ENCODE assay signal across 33 cellular contexts in genomic region chr1:153361129-153362109, GRCh38. TPM values are rescaled to one million over a fixed set of nuclear protein-coding genes. Genes with fewer than 3 reads are reported as not detected.
A peak's percentile ranks its signal among the peaks of the same experiment; 100 is the strongest.
DNase-seq lines count a peak whose midpoint lies in the region; ATAC-seq and TF ChIP-seq lines count a peak whose summit lies in the region.
"Had no signal": no experiment of that assay in that cellular context is flagged by ENCODE, and none has a peak within 500 bp of the region (broad histone marks: within the 10 kb centered on the region; RNA-seq: fewer than 3 reads in every experiment).

No MANE protein-coding gene starts in this region.

- peaks cover 0 to 18% (median 0%) of the 10 kb centered on the region in 11 experiments; a peak in 2 of 22 replicates for H3K9me3 ChIP-seq in BLaER1 treated with 17β-estradiol and CSF1 and Interleukin-3, amounts not matched to agents 10 nM and 100 nM (replicated peaks in 1 of 11)
- H3K9me3 ChIP-seq in Panc1 (ENCODE audit: control insufficient read depth, insufficient read depth, low read depth, low read length) (no peaks in the 10 kb centered on the region), uterus (no peaks in the 10 kb centered on the region)
- H3K9me3 ChIP-seq: SJCRH30, testis had no signal

- H3K4me1 ChIP-seq in BLaER1 treated with 17β-estradiol and CSF1 and Interleukin-3, amounts not matched to agents 10 nM and 100 nM = peaks cover 13 to 100% (median 71%) of the 10 kb centered on the region in 10 experiments
- H3K4me1 ChIP-seq in Panc1 (ENCODE audit: control insufficient read depth, insufficient read depth, low read length) (no peaks in the 10 kb centered on the region), uterus (no peaks in the 10 kb centered on the region)
- H3K4me1 ChIP-seq: SJCRH30, testis had no signal

- no peaks in the 10 kb centered on the region for H3K4me1 Mint-ChIP-seq in neural crest cell

- peaks cover 0 to 7% (median 0%) of the 10 kb centered on the region in 11 experiments; a peak in 2 of 22 replicates for H4K20me1 ChIP-seq in BLaER1 treated with 17β-estradiol and CSF1 and Interleukin-3, amounts not matched to agents 10 nM and 100 nM

- in situ Hi-C loops in Panc1 (cut with HindIII; ENCODE audit: low pct_unique_long_range_greater_than_20kb, low sequenced_read_pairs) = loop anchor here (25.0 kb wide), 1 partner anchor 251 kb away; the partner anchor contains the start of genes S100A14 and S100A16

- peak overlapping the region in 3 of 10 experiments; percentile 67 to 76 (median 74); a peak in 4 of 20 replicates for H3K4me3 ChIP-seq in BLaER1 treated with 17β-estradiol and CSF1 and Interleukin-3, amounts not matched to agents 10 nM and 100 nM
- no peak overlapping the region for H3K4me3 ChIP-seq in Panc1 (ENCODE audit: low read depth in 2 of 2, low read length in 2 of 2)
- H3K4me3 ChIP-seq in epithelial cell of esophagus (ENCODE audit: low read length) = no peak overlapping the region
- no peak overlapping the region for H3K4me3 ChIP-seq in uterus
- H3K4me3 ChIP-seq: GM23248, SJCRH30, testis had no signal

- H3K9ac ChIP-seq in BLaER1 treated with 17β-estradiol and CSF1 and Interleukin-3, amounts not matched to agents 10 nM and 100 nM = peak overlapping the region in 6 of 11 experiments; percentile 85 to 94 (median 92); a peak in 12 of 22 replicates
- H3K9ac ChIP-seq: GM23248 had no signal

- peak overlapping the region in 6 of 11 experiments; percentile 86 to 99 (median 97); a peak in 12 of 22 replicates for H3K4me2 ChIP-seq in BLaER1 treated with 17β-estradiol and CSF1 and Interleukin-3, amounts not matched to agents 10 nM and 100 nM

- TF ChIP-seq CTCF in Panc1 (IDR thresholded peaks at IDR 0.05) (no peak), epithelial cell of esophagus (IDR thresholded peaks at IDR 0.05; ENCODE audit: insufficient read depth, low read depth, low read length, missing control alignments) (no peak), neural crest cell (conservative IDR thresholded peaks at IDR 0.05) (no peak), uterus (IDR thresholded peaks at IDR 0.05) (no peak)

- no peaks in the 10 kb centered on the region for H3K9me3 Mint-ChIP-seq in neural crest cell
- H3K9me3 Mint-ChIP-seq: activated naive CD4-positive, alpha-beta T cell treated with anti-CD3 and anti-CD28 coated beads, Interleukin-2, amount 50 U/mL, for 72 hours; CD8-positive, alpha-beta memory T cell; natural killer cell treated with Interleukin-12 subunit alpha and Interleukin-12 subunit beta and Interleukin-15 and Interleukin-18, amount 100 ng/mL, for 72 hours had no signal

- POLR2A ChIA-PET in Panc1 (lab: Charles Lee) = no interaction called here

- no TSS peak for BruUV-seq in Panc1 (replicated peaks; lab: Mats Ljungman, UMichigan)

- no peak overlapping the region for H3K4me3 Mint-ChIP-seq in neural crest cell
- H3K4me3 Mint-ChIP-seq: activated CD4-positive, alpha-beta T cell treated with anti-CD3 and anti-CD28 coated beads for 36 hours; activated CD8-positive, alpha-beta T cell treated with anti-CD3 and anti-CD28 coated beads, Interleukin-2, amount 10 ng/mL, durations not matched to agents 7 days and 5 days; CD8-positive, alpha-beta memory T cell; natural killer cell treated with Interleukin-12 subunit alpha and Interleukin-12 subunit beta and Interleukin-15 and Interleukin-18, amount 100 ng/mL, for 72 hours had no signal

- ATAC-seq in Panc1 = 0 out of 2 replicates have a peak, but pooled peaks have one; percentile 19
- no peak for ATAC-seq in GM18498 (IDR thresholded peaks at IDR 0.05; ENCODE audit: unreplicated experiment)
- ATAC-seq: activated CD4-positive, alpha-beta T cell treated with anti-CD3 and anti-CD28 coated beads for 36 hours; activated CD8-positive, alpha-beta T cell treated with anti-CD3 and anti-CD28 coated beads, Interleukin-2, amount 10 ng/mL, durations not matched to agents 7 days and 5 days; activated naive CD4-positive, alpha-beta T cell treated with anti-CD3 and anti-CD28 coated beads, Interleukin-2, amount 50 U/mL, for 72 hours; HepG2; natural killer cell treated with Interleukin-12 subunit alpha and Interleukin-12 subunit beta and Interleukin-15 and Interleukin-18, amount 100 ng/mL, for 72 hours; stimulated activated naive CD8-positive, alpha-beta T cell treated with anti-CD3 and anti-CD28 coated beads, Interleukin-15, Interleukin-2, amounts not matched to agents 100 U/mL and 50 U/mL, for 24 hours had no signal

- DNase-seq in Panc1 (ENCODE audit: low read depth, low spot score) (no peak), epithelial cell of esophagus (ENCODE audit: low read depth) (peak; percentile 68), neural crest cell (ENCODE audit: low read depth, low spot score) (no peak), globus pallidus (ENCODE audit: low spot score) (no peak), uterus (no peak), NCI-H146 treated with DMSO at 0.1 percent for 48 hours (lab: John Stamatoyannopoulos, UW; ENCODE audit: unreplicated experiment) (no peak)
- DNase-seq: activated CD4-positive, alpha-beta T cell treated with anti-CD3 and anti-CD28 coated beads for 36 hours; activated CD8-positive, alpha-beta T cell treated with anti-CD3 and anti-CD28 coated beads, Interleukin-2, amount 10 ng/mL, durations not matched to agents 7 days and 5 days; activated T-cell treated with anti-CD3 and anti-CD28 coated beads for 4 hours; AML-193; aorta; CD8-positive, alpha-beta memory T cell; EL; GM23248; kidney; NCI-H1417; NCI-H2081; NCI-H226; SJCRH30; stimulated activated naive CD8-positive, alpha-beta T cell treated with anti-CD3 and anti-CD28 coated beads, Interleukin-15, Interleukin-2, amounts not matched to agents 100 U/mL and 50 U/mL, for 24 hours; SW 1271; T-helper 9 cell; testis had no signal

- H3K27ac ChIP-seq in BLaER1 treated with 17β-estradiol and CSF1 and Interleukin-3, amounts not matched to agents 10 nM and 100 nM = peak overlapping the region in 10 of 11 experiments; percentile 12 to 98 (median 92); a peak in 19 of 22 replicates
- H3K27ac ChIP-seq in Panc1 (ENCODE audit: low read length) (no peak overlapping the region), uterus (no peak overlapping the region)
- H3K27ac ChIP-seq: GM23248, SJCRH30, testis had no signal

- intact Hi-C loops in Panc1 (cut with micrococcal nuclease; ENCODE audit: unreplicated experiment) (no loop called here), uterus (cut with DNase I; ENCODE audit: low total_unique reads) (no loop called here)

- H3K36me3 Mint-ChIP-seq in neural crest cell (ENCODE audit: low read depth) = no peaks in the 10 kb centered on the region
- H3K36me3 Mint-ChIP-seq: activated naive CD4-positive, alpha-beta T cell treated with anti-CD3 and anti-CD28 coated beads, Interleukin-2, amount 50 U/mL, for 72 hours; CD8-positive, alpha-beta memory T cell; natural killer cell treated with Interleukin-12 subunit alpha and Interleukin-12 subunit beta and Interleukin-15 and Interleukin-18, amount 100 ng/mL, for 72 hours had no signal

- peaks cover 41% of the 10 kb centered on the region for H3K27me3 Mint-ChIP-seq in neural crest cell (ENCODE audit: low read depth)

- H3K36me3 ChIP-seq in BLaER1 treated with 17β-estradiol and CSF1 and Interleukin-3, amounts not matched to agents 10 nM and 100 nM = peaks cover 0 to 30% (median 10%) of the 10 kb centered on the region in 11 experiments; a peak in 12 of 22 replicates
- H3K36me3 ChIP-seq in Panc1 (ENCODE audit: control insufficient read depth, insufficient read depth, low read length) (no peaks in the 10 kb centered on the region), uterus (no peaks in the 10 kb centered on the region)
- H3K36me3 ChIP-seq: SJCRH30 had no signal

- CTCF ChIA-PET in Panc1 (lab: Charles Lee) = no interaction called here

- peak overlapping the region; percentile 21 for H3K27ac Mint-ChIP-seq in neural crest cell (ENCODE audit: unreplicated experiment)
- H3K27ac Mint-ChIP-seq: activated CD4-positive, alpha-beta T cell treated with anti-CD3 and anti-CD28 coated beads for 36 hours; activated CD8-positive, alpha-beta T cell treated with anti-CD3 and anti-CD28 coated beads, Interleukin-2, amount 10 ng/mL, durations not matched to agents 7 days and 5 days; natural killer cell treated with Interleukin-12 subunit alpha and Interleukin-12 subunit beta and Interleukin-15 and Interleukin-18, amount 100 ng/mL, for 72 hours had no signal

- TF ChIP-seq POLR2A in uterus (IDR thresholded peaks at IDR 0.05) = no peak

- H3K27me3 ChIP-seq in BLaER1 treated with 17β-estradiol and CSF1 and Interleukin-3, amounts not matched to agents 10 nM and 100 nM = no peaks in the 10 kb centered on the region
- H3K27me3 ChIP-seq in Panc1 (ENCODE audit: control insufficient read depth, insufficient read depth, low read length) (no peaks in the 10 kb centered on the region), uterus (no peaks in the 10 kb centered on the region)
- H3K27me3 ChIP-seq: SJCRH30, testis had no signal

RNA-seq across cellular contexts. Expression of gene S100A9, which starts 3.8 kb away (rescaled TPM):
- total RNA-seq in Panc1 (2021; ENCODE audit: unreplicated experiment) (0.44 TPM), neural crest cell (not detected in 2 replicates), uterus (100 to 1,000 TPM in 1 of 4 donors, 10 to 100 TPM in 3; 33.4 to 175 (median 54.0) TPM)
- not detected for polyA plus RNA-seq in Panc1 (2012; ENCODE audit: insufficient read length)
- total RNA-seq: A673; activated CD4-positive, alpha-beta T cell treated with anti-CD3 and anti-CD28 coated beads for 36 hours; activated CD8-positive, alpha-beta T cell treated with anti-CD3 and anti-CD28 coated beads, Interleukin-2, amount 10 ng/mL, durations not matched to agents 7 days and 5 days; GM23248; osteocyte; SJCRH30 had no signal
- polyA plus RNA-seq: GM23248 had no signal

RNA-seq across cellular contexts. Expression of gene PGLYRP4, which starts 12.8 kb away (rescaled TPM):
- total RNA-seq in Panc1 (2021; ENCODE audit: unreplicated experiment) (not detected), neural crest cell (not detected in 2 replicates), uterus (not detected)
- not detected for polyA plus RNA-seq in Panc1 (2012; ENCODE audit: insufficient read length)
- total RNA-seq: A673; activated CD8-positive, alpha-beta T cell treated with anti-CD3 and anti-CD28 coated beads, Interleukin-2, amount 10 ng/mL, durations not matched to agents 7 days and 5 days; activated naive CD4-positive, alpha-beta T cell treated with anti-CD3 and anti-CD28 coated beads, Interleukin-2, amount 50 U/mL, for 72 hours; aorta; bronchial epithelial cell; CD8-positive, alpha-beta memory T cell; GM23248; HepG2; kidney; lung microvascular endothelial cell; mononuclear cell; natural killer cell treated with Interleukin-12 subunit alpha and Interleukin-12 subunit beta and Interleukin-15 and Interleukin-18, amount 100 ng/mL, for 72 hours; osteocyte; SJCRH30 had no signal
- polyA plus RNA-seq: aorta; CD8-positive, alpha-beta memory T cell; GM23248; HepG2 had no signal

RNA-seq across cellular contexts. Expression of gene S100A12, which starts 14.0 kb away (rescaled TPM):
- total RNA-seq in Panc1 (2021; ENCODE audit: unreplicated experiment) (not detected), neural crest cell (not detected in 2 replicates), uterus (1 to 10 TPM in 2 of 4 donors, not detected in 2; 2.6 to 3.2 TPM)
- not detected for polyA plus RNA-seq in Panc1 (2012; ENCODE audit: insufficient read length)
- total RNA-seq: A673; activated CD4-positive, alpha-beta T cell treated with anti-CD3 and anti-CD28 coated beads for 36 hours; activated CD8-positive, alpha-beta T cell treated with anti-CD3 and anti-CD28 coated beads, Interleukin-2, amount 10 ng/mL, durations not matched to agents 7 days and 5 days; activated naive CD4-positive, alpha-beta T cell treated with anti-CD3 and anti-CD28 coated beads, Interleukin-2, amount 50 U/mL, for 72 hours; bronchial epithelial cell; CD8-positive, alpha-beta memory T cell; GM23248; HepG2; lung microvascular endothelial cell; natural killer cell treated with Interleukin-12 subunit alpha and Interleukin-12 subunit beta and Interleukin-15 and Interleukin-18, amount 100 ng/mL, for 72 hours; osteocyte; SJCRH30; testis had no signal
- polyA plus RNA-seq: CD8-positive, alpha-beta memory T cell; GM23248; HepG2 had no signal

RNA-seq across cellular contexts. Expression of gene S100A8, which starts 29.5 kb away (rescaled TPM):
- not detected for total RNA-seq in Panc1 (2021; ENCODE audit: unreplicated experiment)
- polyA plus RNA-seq in Panc1 (2012; ENCODE audit: insufficient read length) = not detected
- not detected in 2 replicates for total RNA-seq in neural crest cell
- total RNA-seq in uterus = 10 to 100 TPM in 2 of 4 donors, 1 to 10 TPM in 1, not detected in 1; 5.4 to 25.2 (median 24.7) TPM
- total RNA-seq: A673; activated CD4-positive, alpha-beta T cell treated with anti-CD3 and anti-CD28 coated beads for 36 hours; activated CD8-positive, alpha-beta T cell treated with anti-CD3 and anti-CD28 coated beads, Interleukin-2, amount 10 ng/mL, durations not matched to agents 7 days and 5 days; activated naive CD4-positive, alpha-beta T cell treated with anti-CD3 and anti-CD28 coated beads, Interleukin-2, amount 50 U/mL, for 72 hours; CD8-positive, alpha-beta memory T cell; GM23248; HepG2; lung microvascular endothelial cell; osteocyte; SJCRH30 had no signal
- polyA plus RNA-seq: CD8-positive, alpha-beta memory T cell; GM23248; HepG2 had no signal

RNA-seq across cellular contexts. Expression of gene PGLYRP3, which starts 48.7 kb away (rescaled TPM):
- not detected for total RNA-seq in Panc1 (2021; ENCODE audit: unreplicated experiment)
- polyA plus RNA-seq in Panc1 (2012; ENCODE audit: insufficient read length) = not detected
- total RNA-seq in neural crest cell = not detected in 2 replicates
- total RNA-seq in uterus = not detected
- total RNA-seq: A673; activated CD4-positive, alpha-beta T cell treated with anti-CD3 and anti-CD28 coated beads for 36 hours; activated CD8-positive, alpha-beta T cell treated with anti-CD3 and anti-CD28 coated beads, Interleukin-2, amount 10 ng/mL, durations not matched to agents 7 days and 5 days; activated naive CD4-positive, alpha-beta T cell treated with anti-CD3 and anti-CD28 coated beads, Interleukin-2, amount 50 U/mL, for 72 hours; aorta; CD8-positive, alpha-beta memory T cell; GM23248; HepG2; kidney; lung microvascular endothelial cell; mononuclear cell; natural killer cell treated with Interleukin-12 subunit alpha and Interleukin-12 subunit beta and Interleukin-15 and Interleukin-18, amount 100 ng/mL, for 72 hours; osteocyte; SJCRH30; testis had no signal
- polyA plus RNA-seq: aorta; CD8-positive, alpha-beta memory T cell; GM23248; HepG2 had no signal

Comparison
In these comparisons a context has a peak if more than half of its experiments do, and no peak if none do; other contexts are left out.
1. H3K27ac ChIP-seq: peak in BLaER1 treated with 17β-estradiol and CSF1 and Interleukin-3, amounts not matched to agents 10 nM and 100 nM (10 of 11); none in Panc1 (single experiment) and uterus (0 of 2).
2. RNA of gene S100A9, which starts 3.8 kb away (total RNA-seq): 33.4 to 175 TPM in uterus; 0.44 TPM in Panc1 (single experiment) and not detected in neural crest cell; every median in the first group is over 10 times any median in the second.